In genomic region chr22:29385305-29385704, GRCh38 we compare ENCODE assay signal across 17 cellular contexts. TPM values are rescaled to one million over a fixed set of nuclear protein-coding genes. Genes with fewer than 3 reads are reported as not detected.
DNase-seq lines count a peak whose midpoint lies in the region; ATAC-seq and TF ChIP-seq lines count a peak whose summit lies in the region.
"Had no signal": no experiment of that assay in that cellular context is flagged by ENCODE, and none has a peak within 500 bp of the region (broad histone marks: within the 10 kb centered on the region; RNA-seq: fewer than 3 reads in every experiment).

No MANE protein-coding gene starts in this region.

- H3K27ac ChIP-seq in endodermal cell (ENCODE audit: low read depth, low read length) (no peak overlapping the region), spleen (peak overlapping the region in 6 of 8 donors; percentile 83 to 97 (median 93))

- H3K27me3 Mint-ChIP-seq in Calu3 (ENCODE audit: unreplicated experiment): no peaks in the 10 kb centered on the region
- H3K27me3 Mint-ChIP-seq in endodermal cell (ENCODE audit: insufficient read depth): no peaks in the 10 kb centered on the region

- TF ChIP-seq CTCF in Calu3 (IDR thresholded peaks at IDR 0.05; ENCODE audit: unreplicated experiment) (no peak), endodermal cell (conservative IDR thresholded peaks at IDR 0.05) (no peak), spleen (IDR thresholded peaks at IDR 0.05 in 8 of 11, conservative IDR thresholded peaks at IDR 0.05 in 3 of 11) (no peak)

- peaks cover 54% of the 10 kb centered on the region for H3K4me1 Mint-ChIP-seq in Calu3 (ENCODE audit: low read depth, unreplicated experiment)
- H3K4me1 Mint-ChIP-seq in endodermal cell: peaks cover 28% of the 10 kb centered on the region

- H3K9me3 ChIP-seq in NT2/D1 (ENCODE audit: insufficient read depth, low read length) (no peaks in the 10 kb centered on the region), endodermal cell (ENCODE audit: control insufficient read depth, low read length) (no peaks in the 10 kb centered on the region), spleen (no peaks in the 10 kb centered on the region)
- H3K9me3 ChIP-seq: SK-N-SH had no signal

- H3K4me3 Mint-ChIP-seq in Calu3 (ENCODE audit: low read depth, unreplicated experiment) (peak overlapping the region; percentile 33), endodermal cell (no peak overlapping the region)
- H3K4me3 Mint-ChIP-seq: mesothelial cell of epicardium had no signal

- H3K9me3 Mint-ChIP-seq in Calu3 (ENCODE audit: low read depth, unreplicated experiment): no peaks in the 10 kb centered on the region
- H3K9me3 Mint-ChIP-seq in endodermal cell: no peaks in the 10 kb centered on the region
- H3K9me3 Mint-ChIP-seq: mesothelial cell of epicardium had no signal

- TF ChIP-seq POLR2A in spleen (IDR thresholded peaks at IDR 0.05): no peak

- WGBS in endodermal cell (ENCODE audit: insufficient coverage in 1 of 2, insufficient read length in 1 of 2), 2 experiments: 82 to 97% methylated on average over 2 of the region's 2 CpGs
- WGBS in spleen, 5 donors: 68 to 86% (median 75%) methylated on average over 2 of the region's 2 CpGs

- H3K4me1 ChIP-seq in NT2/D1 (ENCODE audit: insufficient read depth, insufficient read length): peaks cover 6% of the 10 kb centered on the region
- peaks cover 15% of the 10 kb centered on the region for H3K4me1 ChIP-seq in endodermal cell (ENCODE audit: control insufficient read depth, insufficient read depth, low read length)
- peaks cover 50 to 90% (median 82%) of the 10 kb centered on the region in 6 donors for H3K4me1 ChIP-seq in spleen

- ATAC-seq in HG03521 (IDR thresholded peaks at IDR 0.05; ENCODE audit: unreplicated experiment): no peak

- intact Hi-C loops in Calu3 (cut with micrococcal nuclease; ENCODE audit: unreplicated experiment): no loop called here
- intact Hi-C loops in spleen (cut with DNase I; ENCODE audit: low total_unique reads): no loop called here

- H3K27ac Mint-ChIP-seq in Calu3 (ENCODE audit: unreplicated experiment): peak overlapping the region; percentile 16
- peak overlapping the region; percentile 48 for H3K27ac Mint-ChIP-seq in endodermal cell

- no peaks in the 10 kb centered on the region for H3K27me3 ChIP-seq in NT2/D1 (ENCODE audit: insufficient read depth, insufficient read length)
- no peaks in the 10 kb centered on the region for H3K27me3 ChIP-seq in endodermal cell (ENCODE audit: control insufficient read depth, insufficient read depth, low read length, poor library complexity, severe bottlenecking)
- no peaks in the 10 kb centered on the region for H3K27me3 ChIP-seq in spleen (replicated peaks in 1 of 7)

- H3K36me3 ChIP-seq in NT2/D1 (ENCODE audit: insufficient read depth, insufficient read length, low read length): peaks cover 40% of the 10 kb centered on the region
- H3K36me3 ChIP-seq in endodermal cell (ENCODE audit: control insufficient read depth, insufficient read depth, low read length): peaks cover 25% of the 10 kb centered on the region
- H3K36me3 ChIP-seq in spleen: peaks cover 0 to 57% (median 6%) of the 10 kb centered on the region in 6 donors

- H3K36me3 Mint-ChIP-seq in Calu3 (ENCODE audit: insufficient read depth, unreplicated experiment) (peaks cover 31% of the 10 kb centered on the region), endodermal cell (ENCODE audit: low read depth) (peaks cover 9% of the 10 kb centered on the region)

- CTCF ChIA-PET in Calu3 (lab: Charles Lee): no interaction called here

- DNase-seq in Calu3: no peak
- DNase-seq in NT2/D1 (ENCODE audit: low read depth, low spot score): no peak
- no peak for DNase-seq in endodermal cell
- DNase-seq in spleen: no peak
- DNase-seq in GF-D8 (lab: John Stamatoyannopoulos, UW): no peak
- no peak for DNase-seq in RPMI8226
- no peak for DNase-seq in stimulated activated CD4-positive, alpha-beta T cell treated with anti-CD3 and anti-CD28 coated beads, Interleukin-2, amount 100 ng/mL, for 24 hours
- DNase-seq: activated effector memory CD4-positive, alpha-beta T cell treated with Interleukin-2 at 50 U/mL for 16 hours; GOT3; NCI-H146; NCI-H748 treated with DMSO at 0.1 percent for 48 hours; retina; SK-N-SH had no signal

- no peak overlapping the region for H3K4me3 ChIP-seq in NT2/D1 (ENCODE audit: insufficient read length, low read depth)
- H3K4me3 ChIP-seq in endodermal cell (ENCODE audit: low read length): no peak overlapping the region
- peak overlapping the region in 2 of 8 donors; percentile 6 to 95 for H3K4me3 ChIP-seq in spleen

- BruUV-seq in Calu3 (replicated peaks; lab: Mats Ljungman, UMichigan): no TSS peak

- peak overlapping the region; percentile 17 for H3K9ac ChIP-seq in NT2/D1 (ENCODE audit: insufficient read length, low read depth)
- H3K9ac ChIP-seq in endodermal cell (ENCODE audit: extremely low read depth, low read length, poor library complexity, severe bottlenecking): no peak overlapping the region
- H3K9ac ChIP-seq: SK-N-SH had no signal

RNA-seq across cellular contexts. Expression of gene AP1B1, which starts 3.1 kb away (rescaled TPM):
- total RNA-seq in Calu3 (2022) (88.9 and 92.7 TPM in 2 replicates), endodermal cell (10 to 100 TPM; 64.9 to 76.6 TPM), spleen (100 to 1,000 TPM in 6 of 7 donors, 10 to 100 TPM in 1; 92.6 to 150 (median 130) TPM)
- polyA plus RNA-seq in endodermal cell (2013, experiment 1 of 2): 51.3 TPM
- 49.8 TPM for polyA plus RNA-seq in endodermal cell (2013, experiment 2 of 2)
- polyA plus RNA-seq in spleen: 10 to 100 TPM; 43.3 to 69.6 (median 56.0) TPM

RNA-seq across cellular contexts. Expression of gene RFPL1, which starts 53.1 kb away (rescaled TPM):
- total RNA-seq in Calu3 (2022): not detected in 2 replicates
- not detected for total RNA-seq in endodermal cell
- polyA plus RNA-seq in endodermal cell (2013, experiment 1 of 2): not detected
- not detected for polyA plus RNA-seq in endodermal cell (2013, experiment 2 of 2)
- total RNA-seq in spleen: 1 to 10 TPM in 2 of 7 donors, not detected in 5; 1.1 to 1.4 TPM
- under 1 TPM; 0.03 to 0.11 (median 0.06) TPM for polyA plus RNA-seq in spleen
- total RNA-seq: cardiac septum, epithelial cell of proximal tubule had no signal
- polyA plus RNA-seq: SK-N-SH had no signal
